25 cellular contexts compared by ENCODE assay signal in the genomic region with DNA sequence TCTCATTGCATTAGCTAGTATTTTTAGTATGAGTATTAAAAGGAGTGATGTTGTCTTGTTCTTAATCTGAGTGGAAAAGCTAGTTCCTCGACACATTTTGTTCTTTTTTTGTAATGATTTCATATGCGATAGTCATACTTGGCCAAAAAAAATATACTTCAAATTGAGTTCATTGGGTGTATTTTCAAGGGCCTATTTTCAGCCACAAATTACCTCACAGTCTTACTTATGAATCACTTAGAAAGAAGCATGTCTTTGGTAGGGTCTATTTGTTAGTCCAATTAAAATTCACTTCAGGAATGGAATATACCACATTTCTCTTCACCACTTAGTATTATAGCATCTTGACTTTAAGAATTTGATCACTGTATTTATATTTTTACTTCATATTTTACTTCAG.
"Had no signal": no experiment of that assay in that cellular context is flagged by ENCODE, and none has a peak within 500 bp of the region (broad histone marks: within the 10 kb centered on the region; RNA-seq: fewer than 3 reads in every experiment).

No MANE protein-coding gene starts in this region.

- H3K4me3 ChIP-seq: colonic mucosa, esophagus squamous epithelium, gastrocnemius medialis, heart right ventricle, left lung, lower lobe of right lung, mucosa of descending colon had no signal

- H3K36me3 ChIP-seq: colonic mucosa, esophagus squamous epithelium, gastrocnemius medialis, heart right ventricle, left lung, lower lobe of right lung had no signal

- H3K4me3 Mint-ChIP-seq: dendritic cell treated with granulocyte-macrophage colony-stimulating factor and Interleukin-4, amounts not matched to agents 40 ng/mL and 50 ng/mL, for 4 days; effector memory CD8-positive, alpha-beta T cell; endodermal cell; mesothelial cell of epicardium had no signal

- H3K9me3 ChIP-seq: colonic mucosa, esophagus squamous epithelium, gastrocnemius medialis, left lung, lower lobe of right lung, mucosa of descending colon had no signal

- DNase-seq: colonic mucosa; cortex of kidney; effector CD8-positive, alpha-beta T cell; effector memory CD8-positive, alpha-beta T cell; endodermal cell; erythroblast; esophagus squamous epithelium; foreskin fibroblast; foreskin melanocyte; gastrocnemius medialis; glutamatergic neuron; head of caudate nucleus; heart right ventricle; hippocampal formation; left cardiac atrium; left lung; left ventricle myocardium superior; lower lobe of right lung; mesenchymal stem cell; mucosa of descending colon had no signal

- H3K27me3 Mint-ChIP-seq: dendritic cell treated with granulocyte-macrophage colony-stimulating factor and Interleukin-4, amounts not matched to agents 40 ng/mL and 50 ng/mL, for 4 days; effector memory CD8-positive, alpha-beta T cell had no signal

- H3K27ac Mint-ChIP-seq: dendritic cell treated with granulocyte-macrophage colony-stimulating factor and Interleukin-4, amounts not matched to agents 40 ng/mL and 50 ng/mL, for 4 days; effector memory CD8-positive, alpha-beta T cell; endodermal cell; mesothelial cell of epicardium had no signal

- H3K4me1 Mint-ChIP-seq: endodermal cell, mesothelial cell of epicardium had no signal

- H3K27ac ChIP-seq: colonic mucosa, epithelial cell of prostate, esophagus squamous epithelium, gastrocnemius medialis, heart right ventricle, left lung, lower lobe of right lung had no signal

- H3K4me1 ChIP-seq: colonic mucosa, esophagus squamous epithelium, gastrocnemius medialis, heart right ventricle, left lung, lower lobe of right lung had no signal

- H3K27me3 ChIP-seq: colonic mucosa, esophagus squamous epithelium, gastrocnemius medialis, heart right ventricle, left lung had no signal

- H3K36me3 Mint-ChIP-seq: mesothelial cell of epicardium had no signal

- H3K9me3 Mint-ChIP-seq: endodermal cell had no signal

- FAIRE-seq: islet of Langerhans, keratinocyte had no signal
